In genomic region chr13:57633141-57633949, GRCh38 we compare ENCODE assay signal across 10 cellular contexts. TPM values are rescaled to one million over a fixed set of nuclear protein-coding genes. Genes with fewer than 3 reads are reported as not detected.
A peak's percentile ranks its signal among the peaks of the same experiment; 100 is the strongest.
DNase-seq lines count a peak whose midpoint lies in the region; ATAC-seq, FAIRE-seq and TF ChIP-seq lines count a peak whose summit lies in the region.
"Had no signal": no experiment of that assay in that cellular context is flagged by ENCODE, and none has a peak within 500 bp of the region (broad histone marks: within the 10 kb centered on the region; RNA-seq: fewer than 3 reads in every experiment).

No MANE protein-coding gene starts in this region.

- H3K9me3 ChIP-seq in CD4-positive, alpha-beta T cell (ENCODE audit: control insufficient read depth, low read length), result no peaks in the 10 kb centered on the region
- H3K9me3 ChIP-seq in pancreas (no peaks in the 10 kb centered on the region), BE2C (peaks cover 5% of the 10 kb centered on the region; the same call in 1 of the 2 replicates)

- H3K4me3 ChIP-seq in pancreas (peak overlapping the region in 3 of 4 donors; percentile 11 to 57 (median 41)), BE2C (ENCODE audit: low read depth, low read length) (no peak overlapping the region)

- H3K27me3 Mint-ChIP-seq in CD4-positive, alpha-beta T cell, result peaks cover 74% of the 10 kb centered on the region
- H3K27me3 Mint-ChIP-seq in activated naive CD8-positive, alpha-beta T cell treated with anti-CD3 and anti-CD28 coated beads, Interleukin-2, amount 50 U/mL, for 24 hours, result peaks cover 64% of the 10 kb centered on the region

- no peak for FAIRE-seq in pancreas (lab: Jason Lieb, UNC)

- CTCF ChIA-PET in CD4-positive, alpha-beta T cell (lab: Charles Lee), result no interaction called here

- WGBS in pancreas, 2 donors, result 8 to 11% methylated on average over 69 to 77 of the region's 77 CpGs

- no peaks in the 10 kb centered on the region for H3K9me3 Mint-ChIP-seq in CD4-positive, alpha-beta T cell
- peaks cover 6% of the 10 kb centered on the region for H3K9me3 Mint-ChIP-seq in activated naive CD8-positive, alpha-beta T cell treated with anti-CD3 and anti-CD28 coated beads, Interleukin-2, amount 50 U/mL, for 24 hours

- no peak overlapping the region for H3K27ac ChIP-seq in CD4-positive, alpha-beta T cell (ENCODE audit: low read depth, low read length)
- peak overlapping the region in 3 of 4 donors; percentile 35 to 70 (median 59) for H3K27ac ChIP-seq in pancreas
- H3K27ac ChIP-seq: RWPE1 had no signal

- in situ Hi-C loops in G401 (cut with HindIII; ENCODE audit: low sequenced_read_pairs), result no loop called here

- peaks cover 53% of the 10 kb centered on the region for H3K27me3 ChIP-seq in CD4-positive, alpha-beta T cell (ENCODE audit: control insufficient read depth, insufficient read depth, low read length)
- H3K27me3 ChIP-seq in pancreas (peaks cover 4 to 31% (median 7%) of the 10 kb centered on the region in 4 donors), BE2C (no peaks in the 10 kb centered on the region)

- peaks cover 37% of the 10 kb centered on the region for H3K4me1 Mint-ChIP-seq in CD4-positive, alpha-beta T cell (ENCODE audit: low read depth)
- H3K4me1 Mint-ChIP-seq in activated naive CD8-positive, alpha-beta T cell treated with anti-CD3 and anti-CD28 coated beads, Interleukin-2, amount 50 U/mL, for 24 hours, result peaks cover 40% of the 10 kb centered on the region

- intact Hi-C loops in CD4-positive, alpha-beta T cell (cut with DNase I, micrococcal nuclease), result no loop called here
- intact Hi-C loops in left ventricle myocardium superior (cut with micrococcal nuclease) (no loop called here), pancreas (cut with DNase I) (no loop called here)

- DNase-seq in CD4-positive, alpha-beta T cell, result no peak
- no peak for DNase-seq in activated naive CD8-positive, alpha-beta T cell treated with anti-CD3 and anti-CD28 coated beads, Interleukin-2, amount 50 U/mL, for 24 hours
- DNase-seq in left ventricle myocardium superior (peak; percentile 76), pancreas (peak; percentile 51 to 81 (median 64)), BE2C (no peak), RPMI8226 (no peak), G401 (ENCODE audit: low spot score) (no peak), SIG-M5 treated with dmso at 0.1 percent for 504 hours (lab: John Stamatoyannopoulos, UW; ENCODE audit: unreplicated experiment) (no peak)
- DNase-seq: GDM1 had no signal

- H3K36me3 ChIP-seq in pancreas, result no peaks in the 10 kb centered on the region
- H3K36me3 ChIP-seq in BE2C, result peaks cover 13% of the 10 kb centered on the region; the same call in 1 of the 2 replicates

- H3K36me3 Mint-ChIP-seq in CD4-positive, alpha-beta T cell (ENCODE audit: low read depth), result no peaks in the 10 kb centered on the region
- peaks cover 11% of the 10 kb centered on the region for H3K36me3 Mint-ChIP-seq in activated naive CD8-positive, alpha-beta T cell treated with anti-CD3 and anti-CD28 coated beads, Interleukin-2, amount 50 U/mL, for 24 hours (ENCODE audit: low read depth)

- H3K4me1 ChIP-seq in pancreas, result peaks cover 0 to 11% (median 0%) of the 10 kb centered on the region in 3 donors
- H3K4me1 ChIP-seq in BE2C, result peaks cover 6% of the 10 kb centered on the region

- no peak overlapping the region for H3K27ac Mint-ChIP-seq in CD4-positive, alpha-beta T cell
- H3K27ac Mint-ChIP-seq in activated naive CD8-positive, alpha-beta T cell treated with anti-CD3 and anti-CD28 coated beads, Interleukin-2, amount 50 U/mL, for 24 hours, result no peak overlapping the region

- POLR2A ChIA-PET in CD4-positive, alpha-beta T cell (lab: Charles Lee), result no interaction called here

- TF ChIP-seq CTCF in CD4-positive, alpha-beta T cell (IDR thresholded peaks at IDR 0.05), result no peak
- TF ChIP-seq CTCF in pancreas (IDR thresholded peaks at IDR 0.05) (peak; percentile 8 to 49 (median 39)), BE2C (IDR thresholded peaks at IDR 0.05; ENCODE audit: low read depth, low read length) (no peak)

- ATAC-seq in CD4-positive, alpha-beta T cell (ENCODE audit: poor library complexity), result no peak
- no peak for ATAC-seq in activated naive CD8-positive, alpha-beta T cell treated with anti-CD3 and anti-CD28 coated beads, Interleukin-2, amount 50 U/mL, for 24 hours
- peak; percentile 70 for ATAC-seq in left ventricle myocardium superior
- ATAC-seq in pancreas, result peak; percentile 42 to 66 (median 62)

- H3K4me3 Mint-ChIP-seq in CD4-positive, alpha-beta T cell, result peak overlapping the region; percentile 11
- peak overlapping the region; percentile 40 for H3K4me3 Mint-ChIP-seq in activated naive CD8-positive, alpha-beta T cell treated with anti-CD3 and anti-CD28 coated beads, Interleukin-2, amount 50 U/mL, for 24 hours

RNA-seq across cellular contexts. Expression of gene PCDH17, which starts 1.8 kb away (rescaled TPM):
- under 1 TPM in 1 of 2 experiments, not detected in 1; 0.05 TPM for total RNA-seq in CD4-positive, alpha-beta T cell
- total RNA-seq in left ventricle myocardium superior (2.9 TPM), pancreas (10 to 100 TPM in 1 of 6 donors, 1 to 10 TPM in 5; 3.7 to 10.2 (median 7.6) TPM)
- polyA plus RNA-seq in pancreas, result 1 to 10 TPM; 2.1 to 7.3 TPM
- 7.1 TPM for polyA plus RNA-seq in BE2C (2012; ENCODE audit: insufficient read depth, insufficient read length, low read depth)
- not detected in 2 replicates for total RNA-seq in G401 (2014; rRNA removed; shearing (Covaris generic))

Comparison
In these comparisons a context has a peak if more than half of its experiments do, and no peak if none do; other contexts are left out.
1. ATAC-seq: peak in left ventricle myocardium superior (single experiment) and pancreas (4 of 4); none in CD4-positive, alpha-beta T cell (single experiment) and activated naive CD8-positive, alpha-beta T cell treated with anti-CD3 and anti-CD28 coated beads, Interleukin-2, amount 50 U/mL, for 24 hours (single experiment).
2. DNase-seq: peak in left ventricle myocardium superior (single experiment) and pancreas (6 of 6); none in CD4-positive, alpha-beta T cell (0 of 10), activated naive CD8-positive, alpha-beta T cell treated with anti-CD3 and anti-CD28 coated beads, Interleukin-2, amount 50 U/mL, for 24 hours (single experiment), BE2C (single experiment), RPMI8226 (single experiment), G401 (single experiment) and SIG-M5 treated with dmso at 0.1 percent for 504 hours (single experiment).
3. CTCF ChIP-seq: peak in pancreas (4 of 4); none in CD4-positive, alpha-beta T cell (single experiment) and BE2C (single experiment).